24 cellular contexts compared by ENCODE assay signal in the genomic region with DNA sequence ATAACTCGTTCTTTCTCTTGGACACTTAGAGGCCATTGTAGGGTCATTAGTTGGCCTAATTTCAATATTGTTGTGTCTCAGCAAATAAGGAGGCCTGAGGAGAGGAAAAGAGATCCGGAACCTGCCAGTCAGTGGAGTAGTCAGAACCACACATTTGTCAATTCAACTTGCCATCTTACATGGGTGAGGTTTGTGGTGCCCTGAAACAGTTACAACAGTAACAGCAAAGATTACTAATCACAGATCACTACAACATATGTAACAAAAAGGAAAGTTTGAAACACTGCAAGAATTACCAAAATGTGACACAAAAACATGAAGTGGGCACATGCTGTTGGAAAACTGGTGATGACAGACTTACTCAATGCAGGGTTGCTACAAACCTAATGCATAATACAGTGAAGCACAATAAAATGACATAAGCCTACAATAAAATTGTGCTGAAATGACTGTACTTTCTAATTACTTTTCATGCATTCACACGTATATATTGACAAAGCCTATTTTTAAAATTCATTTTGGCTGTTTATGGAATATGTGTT.
"Had no signal": no experiment of that assay in that cellular context is flagged by ENCODE, and none has a peak within 500 bp of the region (broad histone marks: within the 10 kb centered on the region; RNA-seq: fewer than 3 reads in every experiment).

No MANE protein-coding gene starts in this region.

- H3K4me3 Mint-ChIP-seq: activated B cell treated with CpG ODN at 0.5 μM for 24 hours, T-cell had no signal

- DNase-seq: activated B cell treated with CpG ODN at 0.5 μM for 24 hours; activated CD4-positive, alpha-beta T cell treated with anti-CD3 and anti-CD28 coated beads for 1 hour; activated naive CD4-positive, alpha-beta T cell treated with anti-CD3 and anti-CD28 coated beads, Interleukin-2, amount 50 U/mL, for 16 hours; amniotic stem cell; body of pancreas; central memory CD4-positive, alpha-beta T cell; MM.1S; NCI-H1105 treated with DMSO at 0.1 percent for 48 hours; NCI-H1436 treated with DMSO at 0.1 percent for 48 hours; NCI-H187; NCI-H2081; NCI-H510A treated with DMSO at 0.1 percent for 48 hours; NCI-H69; NK-92 treated with Interleukin-12 subunit alpha and Interleukin-12 subunit beta, amount 100 ng/mL, for 24 hours; OCI-M1; RPMI8226; T-cell; T-helper 2 cell; T1000 had no signal

- H3K9me3 Mint-ChIP-seq: activated T-helper 2 cell treated with anti-CD3 and anti-CD28 coated beads, Interferon-gamma antibody, Interleukin-2, Interleukin-4, amounts not matched to agents 10 μg/mL and 5 μg/mL and 100 μg/mL, durations not matched to agents 14 hours and 24 hours and 36 hours; T-cell had no signal

- H3K36me3 ChIP-seq: ascending aorta had no signal

- H3K27ac Mint-ChIP-seq: activated B cell treated with CpG ODN at 0.5 μM for 24 hours; activated T-helper 2 cell treated with anti-CD3 and anti-CD28 coated beads, Interferon-gamma antibody, Interleukin-2, Interleukin-4, amounts not matched to agents 10 μg/mL and 5 μg/mL and 100 μg/mL, durations not matched to agents 14 hours and 24 hours and 36 hours; T-cell had no signal

- H3K27me3 Mint-ChIP-seq: activated B cell treated with CpG ODN at 0.5 μM for 24 hours, T-cell had no signal

- H3K4me3 ChIP-seq: ascending aorta, body of pancreas, SK-N-MC had no signal

- ATAC-seq: body of pancreas, Panc1, Right ventricle myocardium inferior, T-cell had no signal

- H3K9me3 ChIP-seq: body of pancreas had no signal

- H3K4me1 ChIP-seq: ascending aorta, body of pancreas had no signal

- H3K4me1 Mint-ChIP-seq: activated B cell treated with CpG ODN at 0.5 μM for 24 hours had no signal
